8 cellular contexts compared by ENCODE assay signal in the genomic region with DNA sequence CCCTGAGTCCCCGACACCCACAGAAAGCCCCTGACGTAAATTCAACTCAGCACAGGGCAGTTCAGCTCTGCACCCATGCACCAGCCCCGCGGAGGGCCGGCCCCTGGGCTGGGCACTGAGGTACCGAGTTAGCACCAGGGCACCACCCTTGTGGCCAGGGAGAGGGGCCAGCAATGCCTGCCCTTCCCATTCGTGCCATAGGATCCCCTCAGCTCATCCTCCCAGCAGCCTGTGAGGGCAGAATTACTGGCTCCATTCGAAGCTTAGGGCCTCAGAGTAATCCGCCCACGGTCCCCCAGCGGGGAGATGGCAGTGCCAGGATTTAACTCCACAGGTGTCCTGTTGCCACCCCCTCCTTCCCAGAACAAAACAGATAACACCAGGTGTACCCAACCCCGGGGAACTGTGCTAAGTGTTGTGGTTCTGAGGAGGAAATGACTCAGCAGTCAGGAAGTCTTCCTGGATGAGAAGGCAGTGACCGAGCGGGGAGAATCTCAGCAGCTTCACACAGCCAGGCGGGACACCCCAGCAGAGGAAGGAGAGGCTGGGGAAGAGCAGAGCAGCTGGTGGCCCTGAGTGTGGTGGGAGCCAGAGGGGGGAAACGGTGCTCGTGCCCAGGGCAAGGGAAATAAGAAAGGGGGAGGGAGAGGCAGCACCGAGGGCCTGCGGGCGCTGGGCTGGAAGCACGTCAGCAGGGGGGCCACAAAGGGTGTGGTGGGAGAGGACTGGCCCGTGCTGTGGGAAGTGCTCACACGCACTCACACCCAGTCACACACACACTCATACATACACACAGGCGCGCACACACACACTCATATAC. TPM values are rescaled to one million over a fixed set of nuclear protein-coding genes. Genes with fewer than 3 reads are reported as not detected.
A peak's percentile ranks its signal among the peaks of the same experiment; 100 is the strongest.
DNase-seq lines count a peak whose midpoint lies in the region; ATAC-seq and TF ChIP-seq lines count a peak whose summit lies in the region.

No MANE protein-coding gene starts in this region.

- H3K36me3 ChIP-seq in esophagus squamous epithelium (no peaks in the 10 kb centered on the region), aorta (ENCODE audit: control insufficient read depth in 1 of 2, insufficient read depth in 2 of 2, low read length in 1 of 2) (no peaks in the 10 kb centered on the region)

- no peak for TF ChIP-seq POLR2A in esophagus squamous epithelium (IDR thresholded peaks at IDR 0.05)

- H3K9me3 ChIP-seq in esophagus squamous epithelium: no peaks in the 10 kb centered on the region
- no peaks in the 10 kb centered on the region for H3K9me3 ChIP-seq in aorta (ENCODE audit: control insufficient read depth, low read length)

- H3K27me3 Mint-ChIP-seq in activated CD4-positive, alpha-beta memory T cell treated with anti-CD3 and anti-CD28 coated beads for 36 hours: no peaks in the 10 kb centered on the region
- H3K27me3 Mint-ChIP-seq in neural crest cell (ENCODE audit: low read depth): peaks cover 3% of the 10 kb centered on the region

- intact Hi-C loops in activated CD4-positive, alpha-beta memory T cell treated with anti-CD3 and anti-CD28 coated beads for 36 hours (cut with micrococcal nuclease): loop anchor here (10.0 kb wide), 1 partner anchor 158 kb away; no protein-coding TSS in a partner anchor
- intact Hi-C loops in esophagus squamous epithelium (cut with DNase I): no loop called here
- intact Hi-C loops in aorta (cut with DNase I): loop anchor here in 1 of 2 donors (2.0 kb wide), 1 partner anchor 60 kb away; a partner anchor contains a TSS

- 12 to 20% methylated on average over 13 to 15 of the region's 25 CpGs for WGBS in esophagus squamous epithelium, 2 donors
- WGBS in aorta, 2 donors: 38 to 43% methylated on average over 24 to 25 of the region's 25 CpGs

- peaks cover 25 to 50% (median 39%) of the 10 kb centered on the region in 3 donors for H3K4me1 ChIP-seq in esophagus squamous epithelium
- peaks cover 0 to 7% of the 10 kb centered on the region in 2 donors for H3K4me1 ChIP-seq in aorta (ENCODE audit: control insufficient read depth in 1 of 2, insufficient read depth in 2 of 2, low read length in 2 of 2)

- H3K4me3 ChIP-seq in esophagus squamous epithelium: peak overlapping the region in 2 of 4 donors; percentile 7 to 36
- H3K4me3 ChIP-seq in aorta (ENCODE audit: low read length in 2 of 2): no peak overlapping the region

- H3K36me3 Mint-ChIP-seq in activated CD4-positive, alpha-beta memory T cell treated with anti-CD3 and anti-CD28 coated beads for 36 hours: no peaks in the 10 kb centered on the region
- H3K36me3 Mint-ChIP-seq in neural crest cell (ENCODE audit: low read depth): no peaks in the 10 kb centered on the region

- peaks cover 2% of the 10 kb centered on the region for H3K9me3 Mint-ChIP-seq in activated CD4-positive, alpha-beta memory T cell treated with anti-CD3 and anti-CD28 coated beads for 36 hours
- H3K9me3 Mint-ChIP-seq in neural crest cell: peaks cover 9% of the 10 kb centered on the region

- H3K27ac Mint-ChIP-seq in activated CD4-positive, alpha-beta memory T cell treated with anti-CD3 and anti-CD28 coated beads for 36 hours: no peak overlapping the region
- no peak overlapping the region for H3K27ac Mint-ChIP-seq in neural crest cell (ENCODE audit: unreplicated experiment)

- ATAC-seq in GM18519 (IDR thresholded peaks at IDR 0.05; ENCODE audit: low FRiP score, unreplicated experiment) (peak; percentile 39), HG02884 (IDR thresholded peaks at IDR 0.05; ENCODE audit: unreplicated experiment) (peak; percentile 68), aorta (ENCODE audit: low FRiP score) (peak; percentile 53)

- H3K27me3 ChIP-seq in esophagus squamous epithelium (peaks cover 0 to 5% (median 0%) of the 10 kb centered on the region in 4 donors), aorta (ENCODE audit: control insufficient read depth in 1 of 2, insufficient read depth in 2 of 2, low read length in 1 of 2) (no peaks in the 10 kb centered on the region)

- H3K27ac ChIP-seq in esophagus squamous epithelium (peak overlapping the region; percentile 68 to 88 (median 74)), aorta (ENCODE audit: low read depth in 1 of 2, low read length in 2 of 2) (peak overlapping the region in 1 of 2 donors; percentile 49)

- POLR2A ChIA-PET in activated CD4-positive, alpha-beta memory T cell treated with anti-CD3 and anti-CD28 coated beads for 36 hours (lab: Charles Lee): no interaction called here

- no peak overlapping the region for H3K4me3 Mint-ChIP-seq in activated CD4-positive, alpha-beta memory T cell treated with anti-CD3 and anti-CD28 coated beads for 36 hours
- no peak overlapping the region for H3K4me3 Mint-ChIP-seq in neural crest cell

- DNase-seq in NCI-H2029 treated with DMSO at 0.1 percent for 48 hours (lab: John Stamatoyannopoulos, UW) (peak; percentile 51), esophagus squamous epithelium (lab: John Stamatoyannopoulos, UW) (peak; percentile 37), neural crest cell (ENCODE audit: low read depth, low spot score) (peak; percentile 10), aorta (peak in 1 of 2 donors; percentile 70), anterior cingulate cortex (lab: John Stamatoyannopoulos, UW) (no peak)
- peak; percentile 67 for DNase-seq in activated CD4-positive, alpha-beta memory T cell treated with anti-CD3 and anti-CD28 coated beads for 36 hours

- no peaks in the 10 kb centered on the region for H3K4me1 Mint-ChIP-seq in activated CD4-positive, alpha-beta memory T cell treated with anti-CD3 and anti-CD28 coated beads for 36 hours (ENCODE audit: low read depth)
- H3K4me1 Mint-ChIP-seq in neural crest cell: peaks cover 25% of the 10 kb centered on the region

- TF ChIP-seq CTCF in esophagus squamous epithelium (IDR thresholded peaks at IDR 0.05) (peak in 1 of 6 experiments; percentile 5), neural crest cell (conservative IDR thresholded peaks at IDR 0.05) (no peak)

- CTCF ChIA-PET in activated CD4-positive, alpha-beta memory T cell treated with anti-CD3 and anti-CD28 coated beads for 36 hours (lab: Charles Lee): no interaction called here

RNA-seq across cellular contexts. Expression of a gene that starts 59.6 kb away (rescaled TPM):
- total RNA-seq in activated CD4-positive, alpha-beta memory T cell treated with anti-CD3 and anti-CD28 coated beads for 36 hours: under 1 TPM; 0.05 to 0.12 TPM
- total RNA-seq in esophagus squamous epithelium: 10 to 100 TPM in 2 of 4 donors, 1 to 10 TPM in 2; 4.0 to 23.0 (median 13.8) TPM
- total RNA-seq in neural crest cell: 1.3 and 1.5 TPM in 2 replicates
- total RNA-seq in aorta: 10 to 100 TPM; 39.9 to 43.8 TPM
- 10 to 100 TPM in 1 of 2 donors, 1 to 10 TPM in 1; 4.5 to 10.1 TPM for polyA plus RNA-seq in aorta

Comparison
In these comparisons a context has a peak if more than half of its experiments do, and no peak if none do; other contexts are left out.
1. DNase-seq: peak in NCI-H2029 treated with DMSO at 0.1 percent for 48 hours (single experiment), activated CD4-positive, alpha-beta memory T cell treated with anti-CD3 and anti-CD28 coated beads for 36 hours (single experiment), esophagus squamous epithelium (single experiment) and neural crest cell (single experiment); none in anterior cingulate cortex (0 of 58).
2. Peak in every context shown above with its lines, with median percentiles within 50 percentile points of each other: ATAC-seq.